29 cellular contexts compared by ENCODE assay signal in the genomic region with DNA sequence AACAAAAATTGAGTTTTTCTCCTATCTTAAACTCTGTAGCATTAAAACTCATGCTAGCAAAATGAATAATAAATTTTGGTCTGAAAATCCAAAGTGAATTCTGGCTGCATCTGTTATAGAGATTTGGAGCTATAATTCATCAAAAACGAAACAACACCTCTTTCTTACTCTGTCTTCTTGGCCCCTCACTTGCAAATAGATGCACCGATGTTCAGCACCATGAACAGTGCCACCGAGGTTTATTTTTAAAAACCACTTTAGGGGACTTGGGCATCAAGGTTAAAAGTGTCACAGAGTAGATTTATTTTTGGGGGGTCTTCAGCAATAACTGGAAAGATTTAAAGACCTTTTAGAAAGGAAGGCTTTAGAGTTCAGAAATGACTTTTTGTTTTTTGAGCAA. TPM values are rescaled to one million over a fixed set of nuclear protein-coding genes. Genes with fewer than 3 reads are reported as not detected.
"Had no signal": no experiment of that assay in that cellular context is flagged by ENCODE, and none has a peak within 500 bp of the region (broad histone marks: within the 10 kb centered on the region; RNA-seq: fewer than 3 reads in every experiment).

No MANE protein-coding gene starts in this region.

- ATAC-seq: activated naive CD4-positive, alpha-beta T cell treated with anti-CD3 and anti-CD28 coated beads, Interleukin-2, amount 50 U/mL, for 72 hours; activated T-cell treated with anti-CD3 and anti-CD28 coated beads, Interleukin-2, amount 50 U/mL, for 4 hours; Right ventricle myocardium inferior had no signal

- H3K4me1 ChIP-seq: adrenal gland had no signal

- FAIRE-seq: RCC 7860, TTC549 had no signal

- H2AFZ ChIP-seq: PC-9 had no signal

- H3K9me3 ChIP-seq: adrenal gland had no signal

- DNase-seq: activated CD4-positive, alpha-beta memory T cell treated with anti-CD3 and anti-CD28 coated beads for 36 hours; activated CD4-positive, alpha-beta T cell treated with anti-CD3 and anti-CD28 coated beads, Interleukin-2, amount 10 ng/mL, durations not matched to agents 7 days and 5 days; activated CD8-positive, alpha-beta memory T cell treated with anti-CD3 and anti-CD28 coated beads, Interleukin-2, amount 50 U/mL, for 4 hours; activated gamma-delta T cell treated with Interleukin-2 at 50 U/mL for 16 hours; activated naive CD4-positive, alpha-beta T cell treated with anti-CD3 and anti-CD28 coated beads for 36 hours; activated T-cell treated with anti-CD3 and anti-CD28 coated beads for 4 hours; activated T-cell treated with anti-CD3 and anti-CD28 coated beads, Interleukin-2, amount 50 U/mL, for 4 hours; adrenal gland; NCI-H1105; NCI-H1436; NCI-H1694; NCI-H2029; NCI-H345; NCI-H524 treated with DMSO at 0.1 percent for 48 hours; PC-9; SIG-M5 had no signal

- H3K4me2 ChIP-seq: PC-9 had no signal

- H3K27me3 ChIP-seq: adrenal gland had no signal

- H3K4me3 ChIP-seq: adrenal gland, cardiac muscle cell, PC-9 had no signal

- H3K27ac ChIP-seq: adrenal gland, cardiac muscle cell, PC-9, RWPE1 had no signal

- H3K36me3 ChIP-seq: adrenal gland, cardiac muscle cell had no signal

RNA-seq across cellular contexts. Expression of a gene that starts 36.3 kb away (rescaled TPM):
- total RNA-seq: activated CD4-positive, alpha-beta memory T cell treated with anti-CD3 and anti-CD28 coated beads for 36 hours; activated CD4-positive, alpha-beta T cell treated with anti-CD3 and anti-CD28 coated beads, Interleukin-2, amount 10 ng/mL, durations not matched to agents 7 days and 5 days; activated naive CD4-positive, alpha-beta T cell treated with anti-CD3 and anti-CD28 coated beads for 36 hours; activated naive CD4-positive, alpha-beta T cell treated with anti-CD3 and anti-CD28 coated beads, Interleukin-2, amount 50 U/mL, for 72 hours; activated T-cell treated with anti-CD3 and anti-CD28 coated beads, Interleukin-2, amount 50 U/mL, for 4 hours; activated T-helper 1 cell treated with anti-CD3 and anti-CD28 coated beads, Interleukin-12 subunit alpha, Interleukin-12 subunit beta, Interleukin-2, Interleukin-4 antibody, amounts not matched to agents 30 ng/mL and 10 ng/mL and 1 ng/mL, durations not matched to agents 14 hours and 24 hours and 36 hours; adrenal gland; cardiac muscle cell; MCF 10A; NCI-H460; OCI-LY7; PC-9; Right ventricle myocardium inferior; SK-MEL-5; T-helper 1 cell treated with Interleukin-12 subunit alpha and Interleukin-12 subunit beta and Interleukin-4 antibody, amounts not matched to agents 30 ng/mL and 1 ng/mL, for 36 hours; T-helper 2 cell treated with Interferon-gamma antibody and Interleukin-4, amounts not matched to agents 100 ng/mL and 5 ng/mL, for 36 hours had no signal
- polyA plus RNA-seq: adrenal gland, cardiac muscle cell had no signal

RNA-seq across cellular contexts. Expression of a gene that starts 51.1 kb away (rescaled TPM):
- total RNA-seq: activated CD4-positive, alpha-beta memory T cell treated with anti-CD3 and anti-CD28 coated beads for 36 hours; activated CD4-positive, alpha-beta T cell treated with anti-CD3 and anti-CD28 coated beads, Interleukin-2, amount 10 ng/mL, durations not matched to agents 7 days and 5 days; activated naive CD4-positive, alpha-beta T cell treated with anti-CD3 and anti-CD28 coated beads for 36 hours; activated naive CD4-positive, alpha-beta T cell treated with anti-CD3 and anti-CD28 coated beads, Interleukin-2, amount 50 U/mL, for 72 hours; activated T-cell treated with anti-CD3 and anti-CD28 coated beads, Interleukin-2, amount 50 U/mL, for 4 hours; activated T-helper 1 cell treated with anti-CD3 and anti-CD28 coated beads, Interleukin-12 subunit alpha, Interleukin-12 subunit beta, Interleukin-2, Interleukin-4 antibody, amounts not matched to agents 30 ng/mL and 10 ng/mL and 1 ng/mL, durations not matched to agents 14 hours and 24 hours and 36 hours; adrenal gland; MCF 10A; NCI-H460; OCI-LY7; PC-9; Right ventricle myocardium inferior; SK-MEL-5; T-helper 1 cell treated with Interleukin-12 subunit alpha and Interleukin-12 subunit beta and Interleukin-4 antibody, amounts not matched to agents 30 ng/mL and 1 ng/mL, for 36 hours; T-helper 2 cell treated with Interferon-gamma antibody and Interleukin-4, amounts not matched to agents 100 ng/mL and 5 ng/mL, for 36 hours had no signal
- polyA plus RNA-seq: adrenal gland had no signal
